ENCODE assay signal across 2 cellular contexts in genomic region chr11:105334025-105334714, GRCh38.
TF ChIP-seq lines count a peak whose summit lies in the region.

No MANE protein-coding gene starts in this region.

TF ChIP-seq in H1, 55 proteins besides CTCF, POLR2A, EP300 and RAD21 (continues in another document):
- TF ChIP-seq KDM1A (IDR thresholded peaks at IDR 0.05; ENCODE audit: borderline replicate concordance, low read length) (no peak), RXRA (IDR thresholded peaks at IDR 0.05; ENCODE audit: insufficient read depth, low read depth, low read length) (no peak), CBX5 (IDR thresholded peaks at IDR 0.05; ENCODE audit: low read depth, low read length) (no peak), CHD7 (IDR thresholded peaks at IDR 0.05; ENCODE audit: insufficient replicate concordance, low read length) (no peak), ATF2 (IDR thresholded peaks at IDR 0.05; ENCODE audit: low read length) (no peak), GTF2F1 (IDR thresholded peaks at IDR 0.05; ENCODE audit: borderline replicate concordance, low read depth, low read length) (no peak), SIN3A (conservative IDR thresholded peaks at IDR 0.05 in 1 of 2, IDR thresholded peaks at IDR 0.05 in 1 of 2; ENCODE audit: low read depth in 1 of 2, low read length in 2 of 2) (no peak), TBP (IDR thresholded peaks at IDR 0.05; ENCODE audit: low read depth, low read length) (no peak), BACH1 (IDR thresholded peaks at IDR 0.05; ENCODE audit: low read length) (no peak), SP1 (IDR thresholded peaks at IDR 0.05; ENCODE audit: low read depth, low read length) (no peak), SIRT6 (IDR thresholded peaks at IDR 0.05; ENCODE audit: low read length) (no peak), ASH2L (IDR thresholded peaks at IDR 0.05; ENCODE audit: low read length) (no peak), BCL11A (IDR thresholded peaks at IDR 0.05; ENCODE audit: low read depth in 2 of 2, low read length in 2 of 2) (no peak), SAP30 (IDR thresholded peaks at IDR 0.05; ENCODE audit: insufficient read depth, insufficient replicate concordance, low read length) (no peak), TCF12 (IDR thresholded peaks at IDR 0.05; ENCODE audit: low read depth, low read length) (no peak), YY1 (IDR thresholded peaks at IDR 0.05; ENCODE audit: low read depth, low read length) (no peak)

TF ChIP-seq in SK-N-SH treated with all-trans-retinoic acid at 6 μM for 48 hours, 23 proteins besides CTCF, POLR2A, EP300 and RAD21:
- TF ChIP-seq ZC3H10 (CRISPR knock-in tag; IDR thresholded peaks at IDR 0.05), result no peak
- TF ChIP-seq GLIS3 (CRISPR knock-in tag; IDR thresholded peaks at IDR 0.05), result no peak
- TF ChIP-seq POU6F1 (CRISPR knock-in tag; IDR thresholded peaks at IDR 0.05; ENCODE audit: borderline replicate concordance, low read depth), result no peak
- TF ChIP-seq OSR1 (CRISPR knock-in tag; IDR thresholded peaks at IDR 0.05), result no peak
- no peak for TF ChIP-seq CREB5 (CRISPR knock-in tag; IDR thresholded peaks at IDR 0.05; ENCODE audit: low read depth)
- TF ChIP-seq TCF4 (CRISPR knock-in tag; IDR thresholded peaks at IDR 0.05; ENCODE audit: borderline replicate concordance), result no peak
